8 cellular contexts compared by ENCODE assay signal in genomic region chr13:24683833-24684599, GRCh38. TPM values are rescaled to one million over a fixed set of nuclear protein-coding genes. Genes with fewer than 3 reads are reported as not detected.
DNase-seq lines count a peak whose midpoint lies in the region.

No MANE protein-coding gene starts in this region.

- peak; percentile 46 for DNase-seq in DMS153 treated with DMSO at 0.1 percent for 48 hours (lab: John Stamatoyannopoulos, UW; ENCODE audit: unreplicated experiment)
- DNase-seq in GOT3 (lab: John Stamatoyannopoulos, UW) = peak; percentile 19
- peak; percentile 6 for DNase-seq in NCI-H2029 treated with DMSO at 0.1 percent for 48 hours (lab: John Stamatoyannopoulos, UW)
- peak; percentile 64 for DNase-seq in activated CD4-positive, alpha-beta T cell treated with anti-CD3 and anti-CD28 coated beads, Interleukin-2, amount 10 ng/mL, durations not matched to agents 7 days and 5 days
- DNase-seq in dermis blood vessel endothelial cell = peak; percentile 58
- DNase-seq in medulla oblongata (ENCODE audit: extremely low spot score) = peak; percentile 60
- DNase-seq in stimulated activated CD8-positive, alpha-beta memory T cell treated with anti-CD3 and anti-CD28 coated beads, Interleukin-4, amount 100 ng/mL, for 24 hours (ENCODE audit: low read depth) = peak; percentile 45
- DNase-seq in DMS114 treated with DMSO at 0.1 percent for 48 hours (lab: John Stamatoyannopoulos, UW; ENCODE audit: unreplicated experiment) = no peak

- no peaks in the 10 kb centered on the region for H3K9me3 Mint-ChIP-seq in activated CD4-positive, alpha-beta T cell treated with anti-CD3 and anti-CD28 coated beads, Interleukin-2, amount 10 ng/mL, durations not matched to agents 7 days and 5 days

- POLR2A ChIA-PET in activated CD4-positive, alpha-beta T cell treated with anti-CD3 and anti-CD28 coated beads, Interleukin-2, amount 10 ng/mL, durations not matched to agents 7 days and 5 days (lab: Charles Lee) = no interaction called here

- no peak overlapping the region for H3K27ac Mint-ChIP-seq in activated CD4-positive, alpha-beta T cell treated with anti-CD3 and anti-CD28 coated beads, Interleukin-2, amount 10 ng/mL, durations not matched to agents 7 days and 5 days

- H3K27me3 Mint-ChIP-seq in activated CD4-positive, alpha-beta T cell treated with anti-CD3 and anti-CD28 coated beads, Interleukin-2, amount 10 ng/mL, durations not matched to agents 7 days and 5 days = peaks cover 45% of the 10 kb centered on the region

- H3K4me3 Mint-ChIP-seq in activated CD4-positive, alpha-beta T cell treated with anti-CD3 and anti-CD28 coated beads, Interleukin-2, amount 10 ng/mL, durations not matched to agents 7 days and 5 days = no peak overlapping the region

- CTCF ChIA-PET in activated CD4-positive, alpha-beta T cell treated with anti-CD3 and anti-CD28 coated beads, Interleukin-2, amount 10 ng/mL, durations not matched to agents 7 days and 5 days (lab: Charles Lee) = interaction anchor here (1.0 to 1.7 kb wide), 6 partner anchors 7 to 77 kb away, joined by 3 to 6 read pairs (median 4); no protein-coding TSS in a partner anchor

- H3K36me3 Mint-ChIP-seq in activated CD4-positive, alpha-beta T cell treated with anti-CD3 and anti-CD28 coated beads, Interleukin-2, amount 10 ng/mL, durations not matched to agents 7 days and 5 days (ENCODE audit: low read depth) = no peaks in the 10 kb centered on the region

- peaks cover 32% of the 10 kb centered on the region for H3K4me1 Mint-ChIP-seq in activated CD4-positive, alpha-beta T cell treated with anti-CD3 and anti-CD28 coated beads, Interleukin-2, amount 10 ng/mL, durations not matched to agents 7 days and 5 days

RNA-seq across cellular contexts. Expression of gene ATP12A, which starts 3.8 kb away (rescaled TPM):
- under 1 TPM; 0.27 TPM for total RNA-seq in activated CD4-positive, alpha-beta T cell treated with anti-CD3 and anti-CD28 coated beads, Interleukin-2, amount 10 ng/mL, durations not matched to agents 7 days and 5 days
- not detected in 2 replicates for total RNA-seq in dermis blood vessel endothelial cell
